1 cellular context compared by ENCODE assay signal in the genomic region with DNA sequence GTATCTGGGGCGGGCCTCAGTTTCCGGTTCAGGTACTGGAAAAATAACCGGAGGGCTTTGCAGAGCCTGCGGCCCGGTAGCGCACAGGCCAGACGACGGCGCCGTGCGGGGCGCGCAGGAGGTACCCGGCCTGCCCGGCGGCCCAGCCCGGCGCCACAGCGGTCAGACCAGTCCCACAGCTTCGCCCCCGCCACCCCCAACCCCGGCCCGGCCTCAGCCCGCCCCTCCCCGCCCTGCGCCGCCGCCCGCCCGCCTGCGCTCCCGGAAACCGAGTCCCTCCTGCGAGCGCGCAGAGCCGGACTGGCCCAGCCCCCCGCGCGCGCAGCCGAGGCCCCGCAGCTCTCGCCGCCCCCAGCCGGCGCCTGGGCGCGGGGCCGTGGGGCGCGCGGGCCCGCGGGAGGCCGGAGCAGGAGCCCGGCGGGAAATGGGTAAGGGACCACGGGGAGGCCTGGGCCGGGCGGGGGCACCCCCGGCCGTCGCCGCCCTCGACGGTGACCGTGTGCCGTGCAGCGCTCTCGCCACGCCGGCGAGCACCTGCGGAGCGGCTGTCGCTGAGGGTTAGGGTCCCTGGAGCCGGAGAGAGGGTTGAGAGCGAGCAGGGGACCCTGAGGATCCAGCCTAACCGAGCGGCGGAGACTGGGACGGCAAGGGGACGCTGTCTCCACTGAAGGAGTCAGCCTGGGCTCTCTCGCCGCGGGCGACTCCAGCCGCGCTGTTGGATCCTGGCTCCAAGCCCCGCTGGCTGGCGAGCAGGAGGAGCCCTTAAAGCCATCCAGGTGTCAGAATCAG.
A peak's percentile ranks its signal among the peaks of the same experiment; 100 is the strongest.
TF ChIP-seq lines count a peak whose summit lies in the region.

No MANE protein-coding gene starts in this region.

TF ChIP-seq in K562, 482 proteins besides CTCF, POLR2A, EP300 and RAD21:
- no peak for TF ChIP-seq ASH1L (IDR thresholded peaks at IDR 0.05; ENCODE audit: borderline replicate concordance, low read depth, partially characterized antibody)
- TF ChIP-seq ZNF408 (CRISPR knock-in tag; IDR thresholded peaks at IDR 0.05; ENCODE audit: low read depth), result no peak
- TF ChIP-seq POLR2G (IDR thresholded peaks at IDR 0.05; ENCODE audit: low read depth, low read length), result peak; percentile 72
- TF ChIP-seq RBFOX2 (IDR thresholded peaks at IDR 0.05; ENCODE audit: low read depth, low read length), result peak; percentile 60
- TF ChIP-seq MGA (IDR thresholded peaks at IDR 0.05), result peak; percentile 62
- peak; percentile 60 for TF ChIP-seq NCOA6 (IDR thresholded peaks at IDR 0.05)
- peak; percentile 68 for TF ChIP-seq L3MBTL2 (IDR thresholded peaks at IDR 0.05)
- TF ChIP-seq, protein P1, sequence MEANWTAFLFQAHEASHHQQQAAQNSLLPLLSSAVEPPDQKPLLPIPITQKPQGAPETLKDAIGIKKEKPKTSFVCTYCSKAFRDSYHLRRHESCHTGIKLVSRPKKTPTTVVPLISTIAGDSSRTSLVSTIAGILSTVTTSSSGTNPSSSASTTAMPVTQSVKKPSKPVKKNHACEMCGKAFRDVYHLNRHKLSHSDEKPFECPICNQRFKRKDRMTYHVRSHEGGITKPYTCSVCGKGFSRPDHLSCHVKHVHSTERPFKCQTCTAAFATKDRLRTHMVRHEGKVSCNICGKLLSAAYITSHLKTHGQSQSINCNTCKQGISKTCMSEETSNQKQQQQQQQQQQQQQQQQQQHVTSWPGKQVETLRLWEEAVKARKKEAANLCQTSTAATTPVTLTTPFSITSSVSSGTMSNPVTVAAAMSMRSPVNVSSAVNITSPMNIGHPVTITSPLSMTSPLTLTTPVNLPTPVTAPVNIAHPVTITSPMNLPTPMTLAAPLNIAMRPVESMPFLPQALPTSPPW (CRISPR knock-in tag; IDR thresholded peaks at IDR 0.05), result peak; percentile 45
- TF ChIP-seq RBBP5 (IDR thresholded peaks at IDR 0.05; ENCODE audit: borderline replicate concordance, insufficient read depth, low read length, poor library complexity, severe bottlenecking), result peak; percentile 33
- peak; percentile 11 for TF ChIP-seq TAF1 (IDR thresholded peaks at IDR 0.05; ENCODE audit: control insufficient read depth, extremely low read depth, insufficient read depth, low read length, severe bottlenecking)
- no peak for TF ChIP-seq ZHX1 (conservative IDR thresholded peaks at IDR 0.05; ENCODE audit: low read length)
- no peak for TF ChIP-seq EP400 (IDR thresholded peaks at IDR 0.05)
- TF ChIP-seq, protein P2, sequence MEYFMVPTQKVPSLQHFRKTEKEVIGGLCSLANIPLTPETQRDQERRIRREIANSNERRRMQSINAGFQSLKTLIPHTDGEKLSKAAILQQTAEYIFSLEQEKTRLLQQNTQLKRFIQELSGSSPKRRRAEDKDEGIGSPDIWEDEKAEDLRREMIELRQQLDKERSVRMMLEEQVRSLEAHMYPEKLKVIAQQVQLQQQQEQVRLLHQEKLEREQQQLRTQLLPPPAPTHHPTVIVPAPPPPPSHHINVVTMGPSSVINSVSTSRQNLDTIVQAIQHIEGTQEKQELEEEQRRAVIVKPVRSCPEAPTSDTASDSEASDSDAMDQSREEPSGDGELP (CRISPR knock-in tag; IDR thresholded peaks at IDR 0.05; ENCODE audit: borderline replicate concordance), result 0 out of 2 replicates have a peak, but pooled peaks have one; percentile 11
- TF ChIP-seq ZBTB17 (CRISPR knock-in tag; IDR thresholded peaks at IDR 0.05), result 0 out of 2 replicates have a peak, but pooled peaks have one; percentile 36
- peak; percentile 34 to 62 for TF ChIP-seq E2F6 (IDR thresholded peaks at IDR 0.05; ENCODE audit: borderline replicate concordance in 1 of 2, extremely low read depth in 1 of 2, insufficient read depth in 1 of 2, insufficient read length in 1 of 2, low read depth in 1 of 2, low read length in 1 of 2, poor library complexity in 1 of 2, severe bottlenecking in 1 of 2)
- 0 out of 2 replicates have a peak, but pooled peaks have one; percentile 13 for TF ChIP-seq NFIC (IDR thresholded peaks at IDR 0.05)
- peak; percentile 66 for TF ChIP-seq ZFX (CRISPR knock-in tag; IDR thresholded peaks at IDR 0.05)
- TF ChIP-seq PHF8 (IDR thresholded peaks at IDR 0.05; ENCODE audit: borderline replicate concordance, low read length), result peak; percentile 55; the same call in 1 of the 2 replicates
- TF ChIP-seq CREB1 (IDR thresholded peaks at IDR 0.05), result no peak
- TF ChIP-seq CREB1 (CRISPR knock-in tag; IDR thresholded peaks at IDR 0.05), result no peak
- TF ChIP-seq, protein P3, sequence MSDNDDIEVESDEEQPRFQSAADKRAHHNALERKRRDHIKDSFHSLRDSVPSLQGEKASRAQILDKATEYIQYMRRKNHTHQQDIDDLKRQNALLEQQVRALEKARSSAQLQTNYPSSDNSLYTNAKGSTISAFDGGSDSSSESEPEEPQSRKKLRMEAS (CRISPR knock-in tag; IDR thresholded peaks at IDR 0.05), result 0 out of 2 replicates have a peak, but pooled peaks have one; percentile 42
- 0 out of 2 replicates have a peak, but pooled peaks have one; percentile 49 for TF ChIP-seq HDAC6 (IDR thresholded peaks at IDR 0.05; ENCODE audit: low read depth, low read length)
